8 cellular contexts compared by ENCODE assay signal in the genomic region with DNA sequence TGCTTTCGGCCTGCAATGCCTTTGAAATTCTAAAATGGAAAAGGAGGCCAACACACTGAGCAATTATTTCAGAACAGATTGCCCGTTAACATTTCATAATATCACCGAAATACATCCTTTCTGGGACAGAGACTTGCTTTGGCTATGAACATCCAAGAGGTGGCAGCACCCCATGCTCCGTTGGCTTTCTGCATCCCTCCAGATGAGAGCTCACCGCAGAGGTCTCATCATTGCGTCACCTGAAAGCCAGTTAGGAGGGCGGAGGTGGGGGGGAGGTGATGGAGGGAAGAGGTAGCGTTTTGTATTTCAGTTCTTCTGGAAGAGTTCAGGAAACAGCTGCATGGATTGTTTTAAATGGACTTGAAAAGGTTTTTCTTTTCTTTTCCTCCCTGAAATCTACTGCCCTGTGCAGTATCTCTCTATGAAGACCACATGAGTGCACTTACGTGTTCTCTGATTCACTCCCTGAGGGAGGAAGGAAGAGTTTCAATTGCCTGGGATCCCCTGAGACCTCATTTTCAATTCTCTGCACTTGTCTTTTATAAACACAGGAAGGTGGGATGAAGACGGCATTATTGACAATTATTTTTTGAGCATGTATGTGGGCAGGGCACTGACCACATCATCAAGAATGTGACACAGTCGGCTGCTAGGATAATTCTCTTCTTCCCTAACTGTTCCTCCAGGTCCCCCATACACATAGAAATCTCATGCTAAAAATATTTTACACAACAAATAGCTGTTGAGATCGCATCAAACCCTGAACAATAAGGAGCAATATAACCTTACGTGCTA.
DNase-seq lines count a peak whose midpoint lies in the region; ATAC-seq and FAIRE-seq lines count a peak whose summit lies in the region.

No MANE protein-coding gene starts in this region.

- peaks cover 6% of the 10 kb centered on the region for H3K27me3 Mint-ChIP-seq in activated CD8-positive, alpha-beta memory T cell treated with anti-CD3 and anti-CD28 coated beads, Interleukin-2, amount 10 ng/mL, durations not matched to agents 7 days and 5 days

- DNase-seq in DMS53 (lab: John Stamatoyannopoulos, UW) (peak; percentile 89), HTR-8/SVneo (ENCODE audit: insufficient read length, low spot score) (peak; percentile 87), NOMO-1 treated with DMSO at 0.1 percent for 48 hours (lab: John Stamatoyannopoulos, UW; ENCODE audit: unreplicated experiment) (peak; percentile 95), epidermal melanocyte (ENCODE audit: insufficient read length, low spot score) (peak; percentile 91), mucosa of gallbladder (ENCODE audit: low spot score) (peak; percentile 80)
- DNase-seq in activated CD8-positive, alpha-beta memory T cell treated with anti-CD3 and anti-CD28 coated beads, Interleukin-2, amount 10 ng/mL, durations not matched to agents 7 days and 5 days, result peak; percentile 82
- DNase-seq in stimulated activated effector memory CD8-positive, alpha-beta T cell treated with anti-CD3 and anti-CD28 coated beads, Interleukin-12 subunit alpha, Interleukin-12 subunit beta, amount 100 ng/mL, for 72 hours (ENCODE audit: low spot score in 2 of 2), result peak; percentile 5 to 67

- H3K27ac Mint-ChIP-seq in activated CD8-positive, alpha-beta memory T cell treated with anti-CD3 and anti-CD28 coated beads, Interleukin-2, amount 10 ng/mL, durations not matched to agents 7 days and 5 days, result no peak overlapping the region
- no peak overlapping the region for H3K27ac Mint-ChIP-seq in stimulated activated effector memory CD8-positive, alpha-beta T cell treated with anti-CD3 and anti-CD28 coated beads, Interleukin-12 subunit alpha, Interleukin-12 subunit beta, amount 100 ng/mL, for 72 hours

- peak; percentile 99 for ATAC-seq in GM21528 (IDR thresholded peaks at IDR 0.05; ENCODE audit: low FRiP score, unreplicated experiment)
- ATAC-seq in activated CD8-positive, alpha-beta memory T cell treated with anti-CD3 and anti-CD28 coated beads, Interleukin-2, amount 10 ng/mL, durations not matched to agents 7 days and 5 days, result peak; percentile 97
- ATAC-seq in stimulated activated effector memory CD8-positive, alpha-beta T cell treated with anti-CD3 and anti-CD28 coated beads, Interleukin-12 subunit alpha, Interleukin-12 subunit beta, amount 100 ng/mL, for 72 hours, result peak; percentile 90

- no peaks in the 10 kb centered on the region for H3K9me3 Mint-ChIP-seq in activated CD8-positive, alpha-beta memory T cell treated with anti-CD3 and anti-CD28 coated beads, Interleukin-2, amount 10 ng/mL, durations not matched to agents 7 days and 5 days (ENCODE audit: low read depth)
- no peaks in the 10 kb centered on the region for H3K9me3 Mint-ChIP-seq in stimulated activated effector memory CD8-positive, alpha-beta T cell treated with anti-CD3 and anti-CD28 coated beads, Interleukin-12 subunit alpha, Interleukin-12 subunit beta, amount 100 ng/mL, for 72 hours

- CTCF ChIA-PET in activated CD8-positive, alpha-beta memory T cell treated with anti-CD3 and anti-CD28 coated beads, Interleukin-2, amount 10 ng/mL, durations not matched to agents 7 days and 5 days (lab: Charles Lee), result interaction anchor here (0.9 to 2.0 kb wide), 12 partner anchors 9 to 402 kb away, joined by 3 to 8 read pairs (median 3); a partner anchor contains a TSS

- no peak overlapping the region for H3K4me3 Mint-ChIP-seq in activated CD8-positive, alpha-beta memory T cell treated with anti-CD3 and anti-CD28 coated beads, Interleukin-2, amount 10 ng/mL, durations not matched to agents 7 days and 5 days
- H3K4me3 Mint-ChIP-seq in stimulated activated effector memory CD8-positive, alpha-beta T cell treated with anti-CD3 and anti-CD28 coated beads, Interleukin-12 subunit alpha, Interleukin-12 subunit beta, amount 100 ng/mL, for 72 hours, result no peak overlapping the region

- H3K4me1 Mint-ChIP-seq in activated CD8-positive, alpha-beta memory T cell treated with anti-CD3 and anti-CD28 coated beads, Interleukin-2, amount 10 ng/mL, durations not matched to agents 7 days and 5 days, result peaks cover 10% of the 10 kb centered on the region
- no peaks in the 10 kb centered on the region for H3K4me1 Mint-ChIP-seq in stimulated activated effector memory CD8-positive, alpha-beta T cell treated with anti-CD3 and anti-CD28 coated beads, Interleukin-12 subunit alpha, Interleukin-12 subunit beta, amount 100 ng/mL, for 72 hours

- peak; percentile 88 for FAIRE-seq in HTR-8/SVneo (lab: Jason Lieb, UNC)

- H3K36me3 Mint-ChIP-seq in activated CD8-positive, alpha-beta memory T cell treated with anti-CD3 and anti-CD28 coated beads, Interleukin-2, amount 10 ng/mL, durations not matched to agents 7 days and 5 days, result no peaks in the 10 kb centered on the region
- H3K36me3 Mint-ChIP-seq in stimulated activated effector memory CD8-positive, alpha-beta T cell treated with anti-CD3 and anti-CD28 coated beads, Interleukin-12 subunit alpha, Interleukin-12 subunit beta, amount 100 ng/mL, for 72 hours, result no peaks in the 10 kb centered on the region

Comparison
In these comparisons a context has a peak if more than half of its experiments do, and no peak if none do; other contexts are left out.
1. Peak in every context shown above with its lines: DNase-seq and ATAC-seq.
2. DNase-seq: peak in every context shown above with its lines; median percentile 95 in NOMO-1 treated with DMSO at 0.1 percent for 48 hours; 91 in epidermal melanocyte; 89 in DMS53; 87 in HTR-8/SVneo; 82 in activated CD8-positive, alpha-beta memory T cell treated with anti-CD3 and anti-CD28 coated beads, Interleukin-2, amount 10 ng/mL, durations not matched to agents 7 days and 5 days; 80 in mucosa of gallbladder; 36 in stimulated activated effector memory CD8-positive, alpha-beta T cell treated with anti-CD3 and anti-CD28 coated beads, Interleukin-12 subunit alpha, Interleukin-12 subunit beta, amount 100 ng/mL, for 72 hours.